In genomic region chr13:57784633-57785032, GRCh38 we compare ENCODE assay signal across 21 cellular contexts.
"Had no signal": no experiment of that assay in that cellular context is flagged by ENCODE, and none has a peak within 500 bp of the region (broad histone marks: within the 10 kb centered on the region; RNA-seq: fewer than 3 reads in every experiment).

No MANE protein-coding gene starts in this region.

- H3K4me3 Mint-ChIP-seq: naive B cell; stimulated activated memory B cell treated with anti-CD40 and anti-IgM and Interleukin-4, amounts not matched to agents 10 μg/mL and 1 μg/mL and 100 μg/mL, for 72 hours; stimulated activated naive CD8-positive, alpha-beta T cell treated with anti-CD3 and anti-CD28 coated beads, Interleukin-15, Interleukin-2, amounts not matched to agents 100 ng/mL and 50 ng/mL, for 24 hours had no signal

- H3K4me1 ChIP-seq: heart left ventricle, psoas muscle, right lobe of liver, spleen, tibial artery, upper lobe of left lung, uterus had no signal

- H3K9me3 ChIP-seq: heart left ventricle, neutrophil, psoas muscle, right lobe of liver, tibial artery, upper lobe of left lung, uterus had no signal

- H3K27ac Mint-ChIP-seq: naive B cell; stimulated activated memory B cell treated with anti-CD40 and anti-IgM and Interleukin-4, amounts not matched to agents 10 μg/mL and 1 μg/mL and 100 μg/mL, for 72 hours; stimulated activated naive CD8-positive, alpha-beta T cell treated with anti-CD3 and anti-CD28 coated beads, Interleukin-15, Interleukin-2, amounts not matched to agents 100 ng/mL and 50 ng/mL, for 24 hours had no signal

- H3K27me3 ChIP-seq: dorsolateral prefrontal cortex, heart left ventricle, neutrophil, right lobe of liver, spleen, tibial artery, upper lobe of left lung, uterus had no signal

- H3K27me3 Mint-ChIP-seq: naive B cell; stimulated activated memory B cell treated with anti-CD40 and anti-IgM and Interleukin-4, amounts not matched to agents 10 μg/mL and 1 μg/mL and 100 μg/mL, for 72 hours; stimulated activated naive CD8-positive, alpha-beta T cell treated with anti-CD3 and anti-CD28 coated beads, Interleukin-15, Interleukin-2, amounts not matched to agents 100 ng/mL and 50 ng/mL, for 24 hours had no signal

- ATAC-seq: esophagus mucosa; heart left ventricle; psoas muscle; right lobe of liver; stimulated activated memory B cell treated with anti-CD40 and anti-IgM and Interleukin-4, amounts not matched to agents 10 μg/mL and 1 μg/mL and 100 μg/mL, for 72 hours had no signal

- H3K36me3 Mint-ChIP-seq: naive B cell; stimulated activated memory B cell treated with anti-CD40 and anti-IgM and Interleukin-4, amounts not matched to agents 10 μg/mL and 1 μg/mL and 100 μg/mL, for 72 hours had no signal

- H3K36me3 ChIP-seq: heart left ventricle, neutrophil, right lobe of liver, spleen, tibial artery, upper lobe of left lung, uterus had no signal

- DNase-seq: dorsolateral prefrontal cortex; effector CD8-positive, alpha-beta T cell; heart left ventricle; hippocampal formation; kidney glomerular epithelial cell; mesendoderm; naive B cell; psoas muscle; retina; right lobe of liver; spleen; stimulated activated CD4-positive, alpha-beta T cell treated with anti-CD3 and anti-CD28 coated beads, Interleukin-15, amount 100 ng/mL, for 24 hours; stimulated activated CD4-positive, alpha-beta T cell treated with anti-CD3 and anti-CD28 coated beads, Interleukin-1b, Interleukin-23, amount 100 ng/mL, for 48 hours; stimulated activated CD4-positive, alpha-beta T cell treated with anti-CD3 and anti-CD28 coated beads, Interleukin-4, amount 100 ng/mL, for 24 hours; tibial artery; upper lobe of left lung; uterus had no signal

- H3K27ac ChIP-seq: dorsolateral prefrontal cortex, heart left ventricle, neutrophil, psoas muscle, right lobe of liver, spleen, tibial artery, upper lobe of left lung, uterus had no signal

- H3K4me1 Mint-ChIP-seq: naive B cell; stimulated activated memory B cell treated with anti-CD40 and anti-IgM and Interleukin-4, amounts not matched to agents 10 μg/mL and 1 μg/mL and 100 μg/mL, for 72 hours had no signal

- H3K4me3 ChIP-seq: dorsolateral prefrontal cortex, heart left ventricle, psoas muscle, right lobe of liver, spleen, tibial artery, upper lobe of left lung, uterus had no signal
